In the genomic region with DNA sequence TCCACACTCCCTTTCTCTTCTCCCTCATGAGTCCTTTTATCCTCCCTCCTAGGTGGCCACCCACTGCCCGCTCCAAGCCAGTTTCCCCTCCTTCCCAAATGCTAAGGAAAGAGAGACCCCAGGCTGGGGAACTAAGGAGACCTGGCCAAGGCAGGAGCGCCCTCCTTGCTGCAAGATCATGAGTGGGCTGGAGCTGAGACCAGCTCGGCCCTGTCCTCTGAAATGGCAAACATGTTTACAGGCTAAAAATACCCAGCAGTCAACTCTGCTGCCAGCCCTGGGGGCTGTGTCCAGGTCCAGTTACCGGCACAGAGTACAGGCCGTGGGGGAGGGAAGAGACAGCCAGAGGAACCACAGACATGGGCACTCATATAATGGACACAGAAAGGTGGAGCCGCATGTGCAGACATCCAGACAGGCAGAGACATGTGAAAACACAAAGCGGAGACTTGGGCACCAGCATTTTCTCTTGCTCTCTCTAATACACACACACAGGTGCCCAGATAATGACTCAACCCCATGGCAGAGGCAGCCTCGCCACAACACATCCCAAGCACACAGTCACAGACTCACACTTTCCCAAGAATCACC, we compare ENCODE assay signal across 1 cellular context.
TF ChIP-seq lines count a peak whose summit lies in the region.

No MANE protein-coding gene starts in this region.

TF ChIP-seq in HepG2, 621 proteins besides CTCF, POLR2A, EP300 and RAD21 (continued from another document and continues in another):
- TF ChIP-seq ZBTB40 (IDR thresholded peaks at IDR 0.05) (no peak), ZBTB40 (CRISPR knock-in tag; IDR thresholded peaks at IDR 0.05) (peak; percentile 75), FOXP4 (CRISPR knock-in tag; IDR thresholded peaks at IDR 0.05) (peak; percentile 49), FLYWCH1 (CRISPR knock-in tag; IDR thresholded peaks at IDR 0.05) (no peak), KLF9 (CRISPR knock-in tag; IDR thresholded peaks at IDR 0.05; ENCODE audit: low read depth) (no peak), SAP130 (CRISPR knock-in tag; IDR thresholded peaks at IDR 0.05; ENCODE audit: low read depth) (peak; percentile 91), RNF219 (CRISPR knock-in tag; IDR thresholded peaks at IDR 0.05) (no peak), SKIL (CRISPR knock-in tag; IDR thresholded peaks at IDR 0.05; ENCODE audit: borderline replicate concordance) (peak; percentile 86), HMGA1 (CRISPR knock-in tag; conservative IDR thresholded peaks at IDR 0.05) (no peak), NFIC (IDR thresholded peaks at IDR 0.05; ENCODE audit: low read length) (0 out of 2 replicates have a peak, but pooled peaks have one; percentile 49), PPARG (CRISPR knock-in tag; conservative IDR thresholded peaks at IDR 0.05) (0 out of 2 replicates have a peak, but pooled peaks have one; percentile 14), SP5 (CRISPR knock-in tag; IDR thresholded peaks at IDR 0.05; ENCODE audit: borderline replicate concordance, low read depth) (peak; percentile 30; the same call in 1 of the 2 replicates), ZBTB8A (CRISPR knock-in tag; IDR thresholded peaks at IDR 0.05; ENCODE audit: borderline replicate concordance, low read depth) (no peak), ZNF512 (CRISPR knock-in tag; IDR thresholded peaks at IDR 0.05) (no peak), SOX5 (CRISPR knock-in tag; IDR thresholded peaks at IDR 0.05; ENCODE audit: borderline replicate concordance) (peak; percentile 66; the same call in 1 of the 2 replicates), ZBTB46 (CRISPR knock-in tag; IDR thresholded peaks at IDR 0.05; ENCODE audit: borderline replicate concordance) (no peak), MEF2D (CRISPR knock-in tag; IDR thresholded peaks at IDR 0.05) (peak; percentile 96), ZNF710 (CRISPR knock-in tag; IDR thresholded peaks at IDR 0.05; ENCODE audit: borderline replicate concordance) (no peak)
- TF ChIP-seq, protein P1, sequence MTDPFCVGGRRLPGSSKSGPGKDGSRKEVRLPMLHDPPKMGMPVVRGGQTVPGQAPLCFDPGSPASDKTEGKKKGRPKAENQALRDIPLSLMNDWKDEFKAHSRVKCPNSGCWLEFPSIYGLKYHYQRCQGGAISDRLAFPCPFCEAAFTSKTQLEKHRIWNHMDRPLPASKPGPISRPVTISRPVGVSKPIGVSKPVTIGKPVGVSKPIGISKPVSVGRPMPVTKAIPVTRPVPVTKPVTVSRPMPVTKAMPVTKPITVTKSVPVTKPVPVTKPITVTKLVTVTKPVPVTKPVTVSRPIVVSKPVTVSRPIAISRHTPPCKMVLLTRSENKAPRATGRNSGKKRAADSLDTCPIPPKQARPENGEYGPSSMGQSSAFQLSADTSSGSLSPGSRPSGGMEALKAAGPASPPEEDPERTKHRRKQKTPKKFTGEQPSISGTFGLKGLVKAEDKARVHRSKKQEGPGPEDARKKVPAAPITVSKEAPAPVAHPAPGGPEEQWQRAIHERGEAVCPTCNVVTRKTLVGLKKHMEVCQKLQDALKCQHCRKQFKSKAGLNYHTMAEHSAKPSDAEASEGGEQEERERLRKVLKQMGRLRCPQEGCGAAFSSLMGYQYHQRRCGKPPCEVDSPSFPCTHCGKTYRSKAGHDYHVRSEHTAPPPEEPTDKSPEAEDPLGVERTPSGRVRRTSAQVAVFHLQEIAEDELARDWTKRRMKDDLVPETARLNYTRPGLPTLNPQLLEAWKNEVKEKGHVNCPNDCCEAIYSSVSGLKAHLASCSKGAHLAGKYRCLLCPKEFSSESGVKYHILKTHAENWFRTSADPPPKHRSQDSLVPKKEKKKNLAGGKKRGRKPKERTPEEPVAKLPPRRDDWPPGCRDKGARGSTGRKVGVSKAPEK (CRISPR knock-in tag; IDR thresholded peaks at IDR 0.05; ENCODE audit: borderline replicate concordance), result no peak; the same call in 1 of the 2 replicates
